Comparison of ENCODE assay signal across 13 cellular contexts in the genomic region with DNA sequence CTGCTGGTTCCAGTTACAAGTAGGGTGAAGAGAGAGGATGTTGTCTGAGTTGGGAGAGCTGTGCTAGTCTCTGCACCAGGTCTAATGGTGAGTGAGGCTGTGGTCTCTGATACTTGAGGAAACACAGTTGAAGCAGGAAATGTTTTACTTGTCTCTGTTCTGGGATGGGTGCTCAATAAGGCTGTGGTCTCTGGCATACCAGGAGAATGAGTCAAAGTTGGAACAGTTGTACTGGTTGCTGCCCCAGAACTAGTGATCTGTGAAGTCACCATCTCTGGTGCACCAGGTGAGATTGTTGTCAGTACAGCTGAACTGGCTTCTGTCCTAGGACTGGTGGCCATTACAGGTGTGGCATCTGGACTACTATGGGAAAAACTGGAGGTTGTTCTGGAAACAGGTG.
"Had no signal": no experiment of that assay in that cellular context is flagged by ENCODE, and none has a peak within 500 bp of the region (broad histone marks: within the 10 kb centered on the region; RNA-seq: fewer than 3 reads in every experiment).

No MANE protein-coding gene starts in this region.

- DNase-seq: activated CD4-positive, alpha-beta memory T cell treated with anti-CD3 and anti-CD28 coated beads, Interleukin-2, amount 10 ng/mL, durations not matched to agents 7 days and 5 days; activated effector memory CD4-positive, alpha-beta T cell treated with Interleukin-2 at 50 U/mL for 16 hours; activated T-cell treated with anti-CD3 and anti-CD28 coated beads, Interleukin-2, amount 50 U/mL, for 4 hours; amniotic stem cell; left lung; mammary epithelial cell; naive thymus-derived CD8-positive, alpha-beta T cell; pancreas; stimulated activated CD4-positive, alpha-beta T cell treated with anti-CD3 and anti-CD28 coated beads, Interleukin-12 subunit alpha, Interleukin-12 subunit beta, amount 100 ng/mL, for 4 hours; T-helper 17 cell; WERI-Rb-1 had no signal

- H3K27me3 ChIP-seq: left lung, pancreas, vagina had no signal

- ATAC-seq: activated T-cell treated with anti-CD3 and anti-CD28 coated beads, Interleukin-2, amount 50 U/mL, for 4 hours; left lung; naive thymus-derived CD8-positive, alpha-beta T cell; pancreas; stimulated activated effector memory CD8-positive, alpha-beta T cell treated with anti-CD3 and anti-CD28 coated beads, Interleukin-12 subunit alpha, Interleukin-12 subunit beta, amount 100 ng/mL, for 72 hours; T-helper 17 cell had no signal

- H3K36me3 ChIP-seq: left lung, pancreas, vagina, WERI-Rb-1 had no signal

- H3K4me1 ChIP-seq: left lung, pancreas, vagina had no signal

- H3K27ac ChIP-seq: left lung, pancreas, vagina, WERI-Rb-1 had no signal

- H3K9me3 ChIP-seq: left lung, pancreas, vagina had no signal

- H3K4me3 ChIP-seq: left lung, pancreas, vagina had no signal
